9 cellular contexts compared by ENCODE assay signal in the genomic region with DNA sequence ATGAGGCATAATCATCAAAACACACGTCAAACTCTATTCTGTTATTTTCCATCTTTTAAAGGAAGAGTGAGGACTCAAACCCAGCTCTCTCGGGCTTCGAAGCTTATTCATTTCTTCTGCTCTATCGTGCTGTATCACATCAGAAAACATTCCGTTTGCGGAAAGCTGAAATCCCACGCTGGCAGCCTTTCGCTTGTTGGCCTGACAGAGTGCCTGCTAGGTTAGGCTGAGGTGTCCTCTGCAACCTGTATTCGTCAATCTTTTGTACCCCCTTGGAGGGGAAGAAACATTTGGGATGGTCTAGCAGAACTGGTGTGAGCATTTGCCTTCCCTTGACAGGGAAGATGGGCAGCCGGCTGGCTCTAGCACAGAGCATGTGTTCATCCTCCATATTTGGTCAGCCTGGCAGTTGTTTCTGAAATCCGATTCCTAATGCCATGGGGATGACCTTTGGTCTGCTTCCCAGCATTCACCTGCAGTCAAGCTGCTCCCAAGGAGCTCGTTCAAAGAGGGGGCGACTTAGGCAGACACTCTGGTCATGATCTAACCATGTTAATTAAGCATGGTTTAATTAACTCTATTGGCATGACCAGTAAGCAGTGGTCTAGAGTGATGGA. TPM values are rescaled to one million over a fixed set of nuclear protein-coding genes. Genes with fewer than 3 reads are reported as not detected.
A peak's percentile ranks its signal among the peaks of the same experiment; 100 is the strongest.
DNase-seq lines count a peak whose midpoint lies in the region; ATAC-seq and TF ChIP-seq lines count a peak whose summit lies in the region.
"Had no signal": no experiment of that assay in that cellular context is flagged by ENCODE, and none has a peak within 500 bp of the region (broad histone marks: within the 10 kb centered on the region; RNA-seq: fewer than 3 reads in every experiment).

No MANE protein-coding gene starts in this region.

- H3K27ac ChIP-seq in HUES48 (ENCODE audit: low read depth, low read length), result peak overlapping the region; percentile 47
- H3K27ac ChIP-seq in VCaP, result peak overlapping the region; percentile 8; the same call in 1 of the 2 replicates
- no peak overlapping the region for H3K27ac ChIP-seq in iPS-20b (ENCODE audit: low read length)
- H3K27ac ChIP-seq in spleen, result no peak overlapping the region

- DNase-seq in spleen (peak; percentile 18), inferior parietal cortex (ENCODE audit: extremely low spot score) (no peak)
- no peak for DNase-seq in stimulated activated naive CD8-positive, alpha-beta T cell treated with anti-CD3 and anti-CD28 coated beads, Interleukin-15, Interleukin-2, amounts not matched to agents 100 U/mL and 50 U/mL, for 24 hours
- DNase-seq: activated CD4-positive, alpha-beta T cell treated with anti-CD3 and anti-CD28 coated beads, Interleukin-2, amount 10 ng/mL, durations not matched to agents 7 days and 5 days had no signal

- 67 to 78% (median 73%) methylated on average over 13 of the region's 13 CpGs for WGBS in spleen, 5 donors

- TF ChIP-seq CTCF in VCaP (conservative IDR thresholded peaks at IDR 0.05) (no peak), spleen (IDR thresholded peaks at IDR 0.05 in 8 of 11, conservative IDR thresholded peaks at IDR 0.05 in 3 of 11) (no peak)

- H3K27me3 ChIP-seq in HUES48 (ENCODE audit: control insufficient read depth, insufficient read depth, low read length), result no peaks in the 10 kb centered on the region
- no peaks in the 10 kb centered on the region for H3K27me3 ChIP-seq in iPS-20b (ENCODE audit: insufficient read depth, low read length)
- peaks cover 0 to 33% (median 0%) of the 10 kb centered on the region in 7 donors for H3K27me3 ChIP-seq in spleen (replicated peaks in 1 of 7)

- H3K36me3 ChIP-seq in HUES48 (ENCODE audit: control insufficient read depth, insufficient read depth, low read length) (no peaks in the 10 kb centered on the region), iPS-20b (ENCODE audit: insufficient read depth, low read depth, low read length) (no peaks in the 10 kb centered on the region), spleen (no peaks in the 10 kb centered on the region)

- peaks cover 18% of the 10 kb centered on the region for H3K4me1 ChIP-seq in HUES48 (ENCODE audit: control insufficient read depth, insufficient read depth, low read length)
- peaks cover 20% of the 10 kb centered on the region; the same call in 1 of the 2 replicates for H3K4me1 ChIP-seq in iPS-20b (ENCODE audit: insufficient read depth, low read length)
- H3K4me1 ChIP-seq in spleen, result no peaks in the 10 kb centered on the region

- H3K9ac ChIP-seq in HUES48 (ENCODE audit: low read depth, low read length), result no peak overlapping the region
- peak overlapping the region; percentile 64; the same call in 1 of the 2 replicates for H3K9ac ChIP-seq in iPS-20b (ENCODE audit: low read depth, low read length)

- no peak for ATAC-seq in HG02571 (IDR thresholded peaks at IDR 0.05; ENCODE audit: unreplicated experiment)
- no peak for ATAC-seq in stimulated activated naive CD8-positive, alpha-beta T cell treated with anti-CD3 and anti-CD28 coated beads, Interleukin-15, Interleukin-2, amounts not matched to agents 100 U/mL and 50 U/mL, for 24 hours
- ATAC-seq in HG02759 (IDR thresholded peaks at IDR 0.05; ENCODE audit: unreplicated experiment), result no peak

- H3K4me3 ChIP-seq in HUES48 (ENCODE audit: low read depth, low read length), result no peak overlapping the region
- peak overlapping the region; percentile 45; the same call in 1 of the 2 replicates for H3K4me3 ChIP-seq in iPS-20b (ENCODE audit: low read length)
- H3K4me3 ChIP-seq in spleen, result no peak overlapping the region

- intact Hi-C loops in spleen (cut with DNase I; ENCODE audit: low total_unique reads), result no loop called here

- TF ChIP-seq POLR2A in spleen (IDR thresholded peaks at IDR 0.05), result no peak

- H3K9me3 ChIP-seq in HUES48 (ENCODE audit: control insufficient read depth, insufficient read depth, low read length) (no peaks in the 10 kb centered on the region), iPS-20b (ENCODE audit: insufficient read depth, low read depth, low read length) (no peaks in the 10 kb centered on the region), spleen (no peaks in the 10 kb centered on the region)

RNA-seq across cellular contexts. Expression of gene TACC2, which starts 55.2 kb away (rescaled TPM):
- 10 to 100 TPM in 1 of 7 donors, 1 to 10 TPM in 6; 2.9 to 13.9 (median 5.0) TPM for total RNA-seq in spleen
- 1 to 10 TPM; 2.4 to 4.5 (median 3.4) TPM for polyA plus RNA-seq in spleen
- total RNA-seq: activated CD4-positive, alpha-beta T cell treated with anti-CD3 and anti-CD28 coated beads, Interleukin-2, amount 10 ng/mL, durations not matched to agents 7 days and 5 days had no signal

Comparison
In these comparisons a context has a peak if more than half of its experiments do, and no peak if none do; other contexts are left out.
1. H3K27ac ChIP-seq: peak in HUES48 (single experiment) and VCaP (single experiment); none in iPS-20b (single experiment) and spleen (0 of 8).